ENCODE assay signal across 11 cellular contexts in genomic region chr5:107395632-107396350, GRCh38.
DNase-seq lines count a peak whose midpoint lies in the region; ATAC-seq and TF ChIP-seq lines count a peak whose summit lies in the region.
"Had no signal": no experiment of that assay in that cellular context is flagged by ENCODE, and none has a peak within 500 bp of the region (broad histone marks: within the 10 kb centered on the region; RNA-seq: fewer than 3 reads in every experiment).

No MANE protein-coding gene starts in this region.

- in situ Hi-C loops in G401 (cut with HindIII; ENCODE audit: low sequenced_read_pairs): no loop called here

- no peak overlapping the region for H3K4me3 ChIP-seq in PC-9

- H3K79me2 ChIP-seq in PC-9 (ENCODE audit: low read depth): peaks cover 73% of the 10 kb centered on the region

- no peaks in the 10 kb centered on the region for H4K20me1 ChIP-seq in PC-9 (ENCODE audit: insufficient read depth)

- no peak overlapping the region for H2AFZ ChIP-seq in PC-9

- CTCF ChIA-PET in Calu3 (lab: Charles Lee): interaction anchor here (1.3 kb wide), 1 partner anchor 11 kb away, joined by 3 read pairs; no protein-coding TSS in a partner anchor
- CTCF ChIA-PET in PC-9 (lab: Charles Lee): no interaction called here

- peaks cover 4% of the 10 kb centered on the region; the same call in 1 of the 2 replicates for H3F3A ChIP-seq in PC-9 (ENCODE audit: insufficient read depth, low read depth)

- peaks cover 14% of the 10 kb centered on the region; the same call in 1 of the 2 replicates for H3K4me1 ChIP-seq in PC-9 (replicated peaks; ENCODE audit: insufficient read depth)

- intact Hi-C loops in Calu3 (cut with micrococcal nuclease; ENCODE audit: unreplicated experiment): no loop called here
- intact Hi-C loops in PC-9 (cut with micrococcal nuclease; ENCODE audit: unreplicated experiment): no loop called here

- TF ChIP-seq CTCF in Calu3 (IDR thresholded peaks at IDR 0.05; ENCODE audit: unreplicated experiment) (no peak), PC-9 (conservative IDR thresholded peaks at IDR 0.05) (no peak)

- H3K4me1 Mint-ChIP-seq in Calu3 (ENCODE audit: low read depth, unreplicated experiment): peaks cover 51% of the 10 kb centered on the region

- peaks cover 10% of the 10 kb centered on the region; the same call in 1 of the 2 replicates for H3K9me3 ChIP-seq in PC-9 (ENCODE audit: insufficient read depth, low read depth)
- H3K9me3 ChIP-seq: neutrophil had no signal

- no peaks in the 10 kb centered on the region for H3K27me3 ChIP-seq in PC-9 (ENCODE audit: insufficient read depth, low read depth)
- H3K27me3 ChIP-seq: neutrophil had no signal

- no peaks in the 10 kb centered on the region for H3K9me3 Mint-ChIP-seq in Calu3 (ENCODE audit: low read depth, unreplicated experiment)

- H3K4me3 Mint-ChIP-seq in Calu3 (ENCODE audit: low read depth, unreplicated experiment): no peak overlapping the region

- ATAC-seq in GM19467 (IDR thresholded peaks at IDR 0.05; ENCODE audit: unreplicated experiment): peak; percentile 83
- ATAC-seq in HG03039 (IDR thresholded peaks at IDR 0.05; ENCODE audit: unreplicated experiment): peak; percentile 72

- peaks cover 20% of the 10 kb centered on the region for H3K36me3 Mint-ChIP-seq in Calu3 (ENCODE audit: insufficient read depth, unreplicated experiment)

- POLR2A ChIA-PET in PC-9 (lab: Charles Lee; ENCODE audit: unreplicated experiment): no interaction called here

- no peaks in the 10 kb centered on the region for H3K9me2 ChIP-seq in PC-9 (ENCODE audit: insufficient read depth)

- 0 out of 2 replicates have a peak overlapping the region, but pooled peaks have one; percentile 18 for H3K27ac ChIP-seq in PC-9
- H3K27ac ChIP-seq: neutrophil had no signal

- no peak overlapping the region for H3K4me2 ChIP-seq in PC-9

- peaks cover 15% of the 10 kb centered on the region; the same call in 1 of the 2 replicates for H3K36me3 ChIP-seq in PC-9 (ENCODE audit: low read depth)
- H3K36me3 ChIP-seq: neutrophil had no signal

- peak overlapping the region; percentile 40 for H3K27ac Mint-ChIP-seq in Calu3 (ENCODE audit: unreplicated experiment)

- BruUV-seq in Calu3 (replicated peaks; lab: Mats Ljungman, UMichigan) (no TSS peak), PC-9 (replicated peaks; lab: Mats Ljungman, UMichigan) (no TSS peak)

- no peak for DNase-seq in Calu3
- no peak for DNase-seq in PC-9
- DNase-seq in NOMO-1 treated with DMSO at 0.1 percent for 48 hours (lab: John Stamatoyannopoulos, UW; ENCODE audit: unreplicated experiment): no peak
- DNase-seq in G401 (ENCODE audit: low spot score): no peak
- no peak for DNase-seq in COLO668 (lab: John Stamatoyannopoulos, UW; ENCODE audit: unreplicated experiment)
- DNase-seq in NCI-H146 treated with DMSO at 0.1 percent for 48 hours (lab: John Stamatoyannopoulos, UW; ENCODE audit: unreplicated experiment): no peak
- DNase-seq: hypothalamus, KBM-7 had no signal

- no peaks in the 10 kb centered on the region for H3K27me3 Mint-ChIP-seq in Calu3 (ENCODE audit: unreplicated experiment)
